ENCODE assay signal across 8 cellular contexts in genomic region chr5:163506726-163507125, GRCh38. TPM values are rescaled to one million over a fixed set of nuclear protein-coding genes. Genes with fewer than 3 reads are reported as not detected.
DNase-seq lines count a peak whose midpoint lies in the region; TF ChIP-seq lines count a peak whose summit lies in the region.

No MANE protein-coding gene starts in this region.

- POLR2A ChIA-PET in BJ (lab: Charles Lee), result interaction anchor here (0.6 kb wide), 1 partner anchor 13 kb away, joined by 7 read pairs; no protein-coding TSS in a partner anchor

- peak overlapping the region; percentile 43 for H3K27ac ChIP-seq in thymus (ENCODE audit: low read depth)

- no peak for TF ChIP-seq CTCF in BJ (IDR thresholded peaks at IDR 0.05; ENCODE audit: insufficient read depth, low read depth, low read length)

- DNase-seq in BJ (ENCODE audit: low read depth) (no peak), HT-29 (ENCODE audit: low spot score) (peak; percentile 31), amniotic stem cell (lab: John Stamatoyannopoulos, UW) (peak; percentile 14), left kidney (ENCODE audit: low read depth, low spot score) (peak; percentile 7), NCI-H2227 treated with DMSO at 0.1 percent for 48 hours (lab: John Stamatoyannopoulos, UW) (no peak), NCI-H128 (lab: John Stamatoyannopoulos, UW; ENCODE audit: unreplicated experiment) (no peak), NK-92 (lab: John Stamatoyannopoulos, UW; ENCODE audit: unreplicated experiment) (no peak)

- no peaks in the 10 kb centered on the region for H3K9me3 ChIP-seq in thymus (ENCODE audit: control insufficient read depth)

- H3K36me3 ChIP-seq in BJ (ENCODE audit: control insufficient read depth, insufficient read depth, low read length) (no peaks in the 10 kb centered on the region), thymus (ENCODE audit: control insufficient read depth, insufficient read depth) (no peaks in the 10 kb centered on the region)

- H3K4me3 ChIP-seq in BJ (ENCODE audit: low read depth, low read length), result peak overlapping the region; percentile 71
- peak overlapping the region; percentile 85 for H3K4me3 ChIP-seq in thymus (ENCODE audit: low read length)

- H3K4me1 ChIP-seq in thymus (ENCODE audit: control insufficient read depth, insufficient read depth, low read length), result peaks cover 5% of the 10 kb centered on the region

- CTCF ChIA-PET in BJ (lab: Yijun Ruan, JAX), result no interaction called here

- WGBS in thymus, result 5% methylated on average over 8 of the region's 8 CpGs

- H3K27me3 ChIP-seq in BJ (ENCODE audit: control insufficient read depth, insufficient read depth, low read length) (no peaks in the 10 kb centered on the region), thymus (ENCODE audit: control insufficient read depth, insufficient read depth) (no peaks in the 10 kb centered on the region)

RNA-seq across cellular contexts. Expression of gene MAT2B, which starts 1.3 kb away (rescaled TPM):
- polyA plus RNA-seq in BJ (2011; rRNA removed) (23.5 and 40.3 TPM in 2 replicates), thymus (133 TPM)
- polyA minus RNA-seq in BJ (2011; rRNA and poly(A)+ RNA removed), result 16.9 and 19.7 TPM in 2 replicates
- total RNA-seq in HT-29 (2014; rRNA removed; shearing (Covaris generic)), result 26.2 and 28.2 TPM in 2 replicates

RNA-seq across cellular contexts. Expression of gene HMMR, which starts 46.3 kb away (rescaled TPM):
- polyA plus RNA-seq in BJ (2011; rRNA removed) (5.4 and 12.0 TPM in 2 replicates), thymus (6.2 TPM)
- 2.4 and 2.7 TPM in 2 replicates for polyA minus RNA-seq in BJ (2011; rRNA and poly(A)+ RNA removed)
- total RNA-seq in HT-29 (2014; rRNA removed; shearing (Covaris generic)), result 15.9 and 18.3 TPM in 2 replicates

RNA-seq across cellular contexts. Expression of gene NUDCD2, which starts 46.8 kb away (rescaled TPM):
- polyA plus RNA-seq in BJ (2011; rRNA removed), result 2.5 and 6.2 TPM in 2 replicates
- polyA minus RNA-seq in BJ (2011; rRNA and poly(A)+ RNA removed), result 0.77 and 1.7 TPM in 2 replicates
- 18.4 and 20.8 TPM in 2 replicates for total RNA-seq in HT-29 (2014; rRNA removed; shearing (Covaris generic))
- polyA plus RNA-seq in thymus, result 14.9 TPM

Comparison
In these comparisons a context has a peak if more than half of its experiments do, and no peak if none do; other contexts are left out.
1. DNase-seq: peak in HT-29 (single experiment), amniotic stem cell (single experiment) and left kidney (single experiment); none in BJ (single experiment), NCI-H2227 treated with DMSO at 0.1 percent for 48 hours (single experiment), NCI-H128 (single experiment) and NK-92 (single experiment).